Comparison of ENCODE assay signal across 9 cellular contexts in genomic region chr6:1603708-1604346, GRCh38. TPM values are rescaled to one million over a fixed set of nuclear protein-coding genes. Genes with fewer than 3 reads are reported as not detected.
DNase-seq lines count a peak whose midpoint lies in the region; ATAC-seq and TF ChIP-seq lines count a peak whose summit lies in the region.
"Had no signal": no experiment of that assay in that cellular context is flagged by ENCODE, and none has a peak within 500 bp of the region (broad histone marks: within the 10 kb centered on the region; RNA-seq: fewer than 3 reads in every experiment).

No MANE protein-coding gene starts in this region.

- peak overlapping the region; percentile 56 to 99 (median 75) for H3K4me2 ChIP-seq in BLaER1 treated with 17β-estradiol and CSF1 and Interleukin-3, amounts not matched to agents 10 nM and 100 nM
- peak overlapping the region; percentile 73 for H3K4me2 ChIP-seq in OCI-LY1 (ENCODE audit: low read length)

- no peak overlapping the region for H3K27ac Mint-ChIP-seq in osteocyte (ENCODE audit: unreplicated experiment)
- H3K27ac Mint-ChIP-seq: effector memory CD8-positive, alpha-beta T cell had no signal

- peak overlapping the region in 7 of 10 experiments; percentile 12 to 56 (median 46); a peak in 10 of 20 replicates for H3K4me3 ChIP-seq in BLaER1 treated with 17β-estradiol and CSF1 and Interleukin-3, amounts not matched to agents 10 nM and 100 nM
- H3K4me3 ChIP-seq in OCI-LY1 (ENCODE audit: low read depth, low read length, poor library complexity, severe bottlenecking) = peak overlapping the region; percentile 70
- peak overlapping the region; percentile 37 to 72 (median 49) for H3K4me3 ChIP-seq in esophagus squamous epithelium

- TF ChIP-seq CTCF in OCI-LY1 (IDR thresholded peaks at IDR 0.05; ENCODE audit: low read length) (no peak), esophagus squamous epithelium (IDR thresholded peaks at IDR 0.05) (no peak), osteocyte (IDR thresholded peaks at IDR 0.05) (no peak)

- peaks cover 84 to 100% (median 98%) of the 10 kb centered on the region in 11 experiments for H3K27me3 ChIP-seq in BLaER1 treated with 17β-estradiol and CSF1 and Interleukin-3, amounts not matched to agents 10 nM and 100 nM
- H3K27me3 ChIP-seq in OCI-LY1 (ENCODE audit: insufficient read depth, low read length) (peaks cover 8% of the 10 kb centered on the region; the same call in 1 of the 2 replicates), esophagus squamous epithelium (peaks cover 12 to 97% (median 34%) of the 10 kb centered on the region in 4 donors)

- H4K20me1 ChIP-seq in BLaER1 treated with 17β-estradiol and CSF1 and Interleukin-3, amounts not matched to agents 10 nM and 100 nM = peaks cover 0 to 64% (median 49%) of the 10 kb centered on the region in 11 experiments; a peak in 19 of 22 replicates
- no peaks in the 10 kb centered on the region for H4K20me1 ChIP-seq in OCI-LY1 (ENCODE audit: insufficient read depth, low read length)

- peaks cover 22 to 48% (median 40%) of the 10 kb centered on the region in 10 experiments for H3K4me1 ChIP-seq in BLaER1 treated with 17β-estradiol and CSF1 and Interleukin-3, amounts not matched to agents 10 nM and 100 nM
- peaks cover 47% of the 10 kb centered on the region for H3K4me1 ChIP-seq in OCI-LY1 (ENCODE audit: insufficient read depth, low read length, severe bottlenecking)
- peaks cover 24 to 53% (median 29%) of the 10 kb centered on the region in 3 donors for H3K4me1 ChIP-seq in esophagus squamous epithelium

- DNase-seq in esophagus squamous epithelium (lab: John Stamatoyannopoulos, UW) = no peak
- DNase-seq in osteocyte (ENCODE audit: extremely low spot score, unreplicated experiment) = no peak
- no peak for DNase-seq in SKM-1 (lab: John Stamatoyannopoulos, UW; ENCODE audit: unreplicated experiment)
- DNase-seq in SHP77 (lab: John Stamatoyannopoulos, UW) = no peak

- no peak for TF ChIP-seq POLR2A in esophagus squamous epithelium (IDR thresholded peaks at IDR 0.05)

- H3K9me2 ChIP-seq in OCI-LY1 (ENCODE audit: low read depth, low read length) = no peaks in the 10 kb centered on the region

- H3K36me3 ChIP-seq in BLaER1 treated with 17β-estradiol and CSF1 and Interleukin-3, amounts not matched to agents 10 nM and 100 nM = no peaks in the 10 kb centered on the region
- H3K36me3 ChIP-seq in OCI-LY1 (ENCODE audit: insufficient read depth, low read length) (no peaks in the 10 kb centered on the region), esophagus squamous epithelium (no peaks in the 10 kb centered on the region)

- no peaks in the 10 kb centered on the region for H3K9me3 ChIP-seq in BLaER1 treated with 17β-estradiol and CSF1 and Interleukin-3, amounts not matched to agents 10 nM and 100 nM (replicated peaks in 1 of 11)
- H3K9me3 ChIP-seq in OCI-LY1 (ENCODE audit: low read length) (no peaks in the 10 kb centered on the region), esophagus squamous epithelium (no peaks in the 10 kb centered on the region)

- H3K27ac ChIP-seq in BLaER1 treated with 17β-estradiol and CSF1 and Interleukin-3, amounts not matched to agents 10 nM and 100 nM = no peak overlapping the region
- no peak overlapping the region for H3K27ac ChIP-seq in OCI-LY1 (ENCODE audit: low read depth, low read length, poor library complexity, severe bottlenecking)
- H3K27ac ChIP-seq in esophagus squamous epithelium = peak overlapping the region in 1 of 4 donors; percentile 21

- H3K27me3 Mint-ChIP-seq in osteocyte (ENCODE audit: unreplicated experiment) = no peaks in the 10 kb centered on the region

- 24 to 77% methylated on average over 14 to 25 of the region's 27 CpGs for WGBS in esophagus squamous epithelium, 2 donors

- H3K4me3 Mint-ChIP-seq in osteocyte (ENCODE audit: unreplicated experiment) = peak overlapping the region; percentile 40

- H2AFZ ChIP-seq in OCI-LY1 (ENCODE audit: low read length) = no peak overlapping the region

- ATAC-seq in HG02852 (IDR thresholded peaks at IDR 0.05; ENCODE audit: unreplicated experiment) (no peak), GM21576 (IDR thresholded peaks at IDR 0.05; ENCODE audit: unreplicated experiment) (no peak)

- no peaks in the 10 kb centered on the region for H3K36me3 Mint-ChIP-seq in osteocyte (ENCODE audit: unreplicated experiment)

- no peaks in the 10 kb centered on the region for H3F3A ChIP-seq in OCI-LY1 (ENCODE audit: insufficient read depth, low read length)

- intact Hi-C loops in esophagus squamous epithelium (cut with DNase I) = loop anchor here (5.0 to 10.0 kb wide), 5 partner anchors 511 to 1033 kb away; no protein-coding TSS in a partner anchor

- H3K9ac ChIP-seq in BLaER1 treated with 17β-estradiol and CSF1 and Interleukin-3, amounts not matched to agents 10 nM and 100 nM = peak overlapping the region in 3 of 11 experiments; percentile 18 to 51 (median 37); a peak in 3 of 22 replicates
- no peak overlapping the region; the same call in 1 of the 2 replicates for H3K9ac ChIP-seq in OCI-LY1 (ENCODE audit: low read length)

- no peaks in the 10 kb centered on the region for H3K79me2 ChIP-seq in OCI-LY1 (ENCODE audit: insufficient read depth, low read length)

- no peaks in the 10 kb centered on the region for H3K9me3 Mint-ChIP-seq in osteocyte (ENCODE audit: unreplicated experiment)
- H3K9me3 Mint-ChIP-seq: effector memory CD8-positive, alpha-beta T cell had no signal

- peaks cover 34% of the 10 kb centered on the region for H3K4me1 Mint-ChIP-seq in osteocyte (ENCODE audit: unreplicated experiment)

RNA-seq across cellular contexts. Expression of gene FOXC1, which starts 5.9 kb away (rescaled TPM):
- total RNA-seq in esophagus squamous epithelium (1 to 10 TPM; 2.2 to 6.0 (median 3.4) TPM), osteocyte (106 and 108 TPM in 2 replicates)

Comparison
In these comparisons a context has a peak if more than half of its experiments do, and no peak if none do; other contexts are left out.
1. RNA of gene FOXC1, which starts 5.9 kb away (total RNA-seq): 106 to 108 TPM in osteocyte; 2.2 to 6.0 TPM in esophagus squamous epithelium; every median in the first group is over 10 times any median in the second.
2. Peak in every context shown above with its lines, with median percentiles within 50 percentile points of each other: H3K4me3 ChIP-seq.